In the genomic region with DNA sequence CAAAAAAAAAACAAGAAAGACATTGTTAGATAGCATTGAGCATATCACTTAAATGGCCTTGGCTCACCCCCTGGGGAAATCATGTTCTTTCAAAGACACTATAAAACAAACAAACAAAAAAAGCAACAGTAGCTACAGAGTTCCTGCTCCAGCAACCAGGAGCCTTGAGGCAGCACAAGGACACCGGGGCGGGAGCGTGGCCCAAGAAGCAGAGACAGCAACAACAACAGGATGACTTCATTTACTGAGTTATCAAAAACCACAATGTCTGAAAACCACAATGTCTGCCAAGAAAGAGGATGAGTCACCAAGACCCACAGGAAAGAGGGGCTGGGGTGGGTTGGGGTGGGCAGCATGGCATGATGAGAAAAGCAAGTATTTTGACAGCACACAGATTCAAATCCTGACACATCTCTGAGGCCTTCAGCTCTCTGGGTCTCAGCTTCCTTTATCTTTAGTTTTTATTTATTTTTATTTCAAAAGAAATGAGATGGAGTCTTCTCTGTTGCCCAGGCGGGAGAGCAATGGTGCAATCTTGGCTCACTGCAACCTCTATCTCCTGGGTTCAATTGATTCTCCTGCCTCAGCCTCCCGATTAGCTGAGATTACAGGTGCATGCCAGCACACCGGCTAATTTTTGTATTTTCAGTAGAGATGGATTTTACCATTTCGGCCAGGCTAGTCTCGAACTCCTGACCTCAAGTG, we compare ENCODE assay signal across 9 cellular contexts. TPM values are rescaled to one million over a fixed set of nuclear protein-coding genes. Genes with fewer than 3 reads are reported as not detected.
DNase-seq lines count a peak whose midpoint lies in the region; ATAC-seq and TF ChIP-seq lines count a peak whose summit lies in the region.
"Had no signal": no experiment of that assay in that cellular context is flagged by ENCODE, and none has a peak within 500 bp of the region (broad histone marks: within the 10 kb centered on the region; RNA-seq: fewer than 3 reads in every experiment).

No MANE protein-coding gene starts in this region.

- peak overlapping the region; percentile 5 to 85; a peak in 3 of 4 replicates for H3K27ac ChIP-seq in SK-N-SH (ENCODE audit: low read depth in 2 of 2, low read length in 1 of 2)
- H3K27ac ChIP-seq: parathyroid adenoma had no signal

- CTCF ChIA-PET in SK-N-SH (lab: Yijun Ruan, JAX), result no interaction called here
- CTCF ChIA-PET in activated naive CD4-positive, alpha-beta T cell treated with anti-CD3 and anti-CD28 coated beads, Interleukin-2, amount 10 ng/mL, durations not matched to agents 7 days and 5 days (lab: Charles Lee), result interaction anchor here (1.2 to 7.2 kb wide), 3 partner anchors 16 to 94 kb away, joined by 3 to 57 read pairs (median 29); a partner anchor contains a TSS

- H3K4me1 Mint-ChIP-seq in activated naive CD4-positive, alpha-beta T cell treated with anti-CD3 and anti-CD28 coated beads, Interleukin-2, amount 10 ng/mL, durations not matched to agents 7 days and 5 days, result peaks cover 66% of the 10 kb centered on the region
- H3K4me1 Mint-ChIP-seq in stimulated activated naive CD8-positive, alpha-beta T cell treated with anti-CD3 and anti-CD28 coated beads, Interleukin-15, Interleukin-2, amounts not matched to agents 100 ng/mL and 50 ng/mL, for 24 hours (ENCODE audit: low read depth), result peaks cover 29% of the 10 kb centered on the region

- in situ Hi-C loops in GM13976 (cut with MboI; ENCODE audit: low sequenced_read_pairs, unreplicated experiment), result no loop called here

- H3K4me2 ChIP-seq in SK-N-SH, result peak overlapping the region; percentile 66

- POLR2A ChIA-PET in SK-N-SH (lab: Yijun Ruan, JAX), result no interaction called here

- ATAC-seq in GM21447 (IDR thresholded peaks at IDR 0.05; ENCODE audit: unreplicated experiment) (no peak), GM21737 (IDR thresholded peaks at IDR 0.05; ENCODE audit: unreplicated experiment) (no peak)

- DNase-seq in GM13976 (ENCODE audit: low spot score), result peak; percentile 53
- DNase-seq in SK-N-SH, result no peak
- peak; percentile 78 for DNase-seq in activated naive CD4-positive, alpha-beta T cell treated with anti-CD3 and anti-CD28 coated beads, Interleukin-2, amount 10 ng/mL, durations not matched to agents 7 days and 5 days
- DNase-seq in kidney epithelial cell (ENCODE audit: low read depth), result peak; percentile 91
- no peak for DNase-seq in NCI-H2171 (lab: John Stamatoyannopoulos, UW)

- H3K36me3 Mint-ChIP-seq in activated naive CD4-positive, alpha-beta T cell treated with anti-CD3 and anti-CD28 coated beads, Interleukin-2, amount 10 ng/mL, durations not matched to agents 7 days and 5 days, result peaks cover 3% of the 10 kb centered on the region
- no peaks in the 10 kb centered on the region for H3K36me3 Mint-ChIP-seq in stimulated activated naive CD8-positive, alpha-beta T cell treated with anti-CD3 and anti-CD28 coated beads, Interleukin-15, Interleukin-2, amounts not matched to agents 100 ng/mL and 50 ng/mL, for 24 hours (ENCODE audit: low read depth)

- peak; percentile 50 to 92 for TF ChIP-seq EP300 in SK-N-SH (IDR thresholded peaks at IDR 0.05; ENCODE audit: borderline replicate concordance in 1 of 2, low read depth in 1 of 2, low read length in 1 of 2)

- 51% methylated on average over 8 of the region's 8 CpGs for whole genome bisulfite sequencing in SK-N-SH (ENCODE audit: low lambda C conversion rate)

- no peak for TF ChIP-seq RAD21 in SK-N-SH (IDR thresholded peaks at IDR 0.05; ENCODE audit: low read length)

- H3K27ac Mint-ChIP-seq in activated naive CD4-positive, alpha-beta T cell treated with anti-CD3 and anti-CD28 coated beads, Interleukin-2, amount 10 ng/mL, durations not matched to agents 7 days and 5 days, result peak overlapping the region; percentile 99
- H3K27ac Mint-ChIP-seq in stimulated activated naive CD8-positive, alpha-beta T cell treated with anti-CD3 and anti-CD28 coated beads, Interleukin-15, Interleukin-2, amounts not matched to agents 100 ng/mL and 50 ng/mL, for 24 hours, result peak overlapping the region; percentile 89

- H3K9me3 Mint-ChIP-seq in activated naive CD4-positive, alpha-beta T cell treated with anti-CD3 and anti-CD28 coated beads, Interleukin-2, amount 10 ng/mL, durations not matched to agents 7 days and 5 days, result peaks cover 2% of the 10 kb centered on the region
- H3K9me3 Mint-ChIP-seq in stimulated activated naive CD8-positive, alpha-beta T cell treated with anti-CD3 and anti-CD28 coated beads, Interleukin-15, Interleukin-2, amounts not matched to agents 100 ng/mL and 50 ng/mL, for 24 hours, result no peaks in the 10 kb centered on the region

- H2AFZ ChIP-seq in SK-N-SH (ENCODE audit: low read depth), result no peak overlapping the region
- H2AFZ ChIP-seq: parathyroid adenoma had no signal

- no peaks in the 10 kb centered on the region for H3K9me3 ChIP-seq in SK-N-SH

- H3K79me2 ChIP-seq in SK-N-SH (ENCODE audit: insufficient read depth), result no peaks in the 10 kb centered on the region
- H3K79me2 ChIP-seq: parathyroid adenoma had no signal

- H4K20me1 ChIP-seq in SK-N-SH (ENCODE audit: insufficient read depth), result no peaks in the 10 kb centered on the region

- H3K9me2 ChIP-seq in SK-N-SH, result no peaks in the 10 kb centered on the region

- H3K27me3 ChIP-seq in SK-N-SH (ENCODE audit: insufficient read depth), result no peaks in the 10 kb centered on the region
- no peaks in the 10 kb centered on the region for H3K27me3 ChIP-seq in kidney epithelial cell (ENCODE audit: control insufficient read depth, insufficient read depth, low read length)

- H3K9ac ChIP-seq in SK-N-SH, result peak overlapping the region; percentile 52; the same call in 1 of the 2 replicates
- H3K9ac ChIP-seq: parathyroid adenoma had no signal

- no peak overlapping the region for H3K4me3 ChIP-seq in SK-N-SH (ENCODE audit: low read depth in 2 of 2, low read length in 1 of 2)
- no peak overlapping the region for H3K4me3 ChIP-seq in kidney epithelial cell (ENCODE audit: low read depth, low read length)

- peak overlapping the region; percentile 45 for H3K4me3 Mint-ChIP-seq in activated naive CD4-positive, alpha-beta T cell treated with anti-CD3 and anti-CD28 coated beads, Interleukin-2, amount 10 ng/mL, durations not matched to agents 7 days and 5 days
- peak overlapping the region; percentile 59 for H3K4me3 Mint-ChIP-seq in stimulated activated naive CD8-positive, alpha-beta T cell treated with anti-CD3 and anti-CD28 coated beads, Interleukin-15, Interleukin-2, amounts not matched to agents 100 ng/mL and 50 ng/mL, for 24 hours

- TF ChIP-seq CTCF in GM13976 (IDR thresholded peaks at IDR 0.05; ENCODE audit: borderline replicate concordance, control extremely low read depth, extremely low read depth, insufficient read depth, missing control alignments) (no peak), SK-N-SH (IDR thresholded peaks at IDR 0.05) (no peak), kidney epithelial cell (IDR thresholded peaks at IDR 0.05; ENCODE audit: insufficient read depth, low read length, poor library complexity, severe bottlenecking) (no peak)

- H3K36me3 ChIP-seq in SK-N-SH (replicated peaks in 1 of 2; ENCODE audit: control insufficient read depth in 1 of 2, insufficient read depth in 2 of 2, low read length in 1 of 2), result no peaks in the 10 kb centered on the region
- H3K36me3 ChIP-seq in kidney epithelial cell (ENCODE audit: control insufficient read depth, insufficient read depth, low read length), result no peaks in the 10 kb centered on the region

- H3F3A ChIP-seq in SK-N-SH (replicated peaks; ENCODE audit: insufficient read depth), result peaks cover 24% of the 10 kb centered on the region

- peaks cover 9% of the 10 kb centered on the region in 2 experiments; a peak in 3 of 4 replicates for H3K4me1 ChIP-seq in SK-N-SH (ENCODE audit: control insufficient read depth in 1 of 2, insufficient read depth in 2 of 2, low read depth in 1 of 2, low read length in 1 of 2)
- H3K4me1 ChIP-seq: parathyroid adenoma had no signal

- H3K27me3 Mint-ChIP-seq in activated naive CD4-positive, alpha-beta T cell treated with anti-CD3 and anti-CD28 coated beads, Interleukin-2, amount 10 ng/mL, durations not matched to agents 7 days and 5 days, result no peaks in the 10 kb centered on the region
- no peaks in the 10 kb centered on the region for H3K27me3 Mint-ChIP-seq in stimulated activated naive CD8-positive, alpha-beta T cell treated with anti-CD3 and anti-CD28 coated beads, Interleukin-15, Interleukin-2, amounts not matched to agents 100 ng/mL and 50 ng/mL, for 24 hours

TF ChIP-seq in SK-N-SH, 30 proteins besides CTCF, POLR2A, EP300 and RAD21 (continues in another document):
- TF ChIP-seq TEAD4 (IDR thresholded peaks at IDR 0.05; ENCODE audit: borderline replicate concordance, insufficient read depth), result peak; percentile 66; the same call in 1 of the 2 replicates
- TF ChIP-seq SIN3A (IDR thresholded peaks at IDR 0.05; ENCODE audit: borderline replicate concordance, low read depth, low read length), result peak; percentile 92
- TF ChIP-seq RFX5 (IDR thresholded peaks at IDR 0.05; ENCODE audit: low read length), result no peak
- TF ChIP-seq, protein P1, sequence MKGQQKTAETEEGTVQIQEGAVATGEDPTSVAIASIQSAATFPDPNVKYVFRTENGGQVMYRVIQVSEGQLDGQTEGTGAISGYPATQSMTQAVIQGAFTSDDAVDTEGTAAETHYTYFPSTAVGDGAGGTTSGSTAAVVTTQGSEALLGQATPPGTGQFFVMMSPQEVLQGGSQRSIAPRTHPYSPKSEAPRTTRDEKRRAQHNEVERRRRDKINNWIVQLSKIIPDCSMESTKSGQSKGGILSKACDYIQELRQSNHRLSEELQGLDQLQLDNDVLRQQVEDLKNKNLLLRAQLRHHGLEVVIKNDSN (IDR thresholded peaks at IDR 0.05; ENCODE audit: borderline replicate concordance, low read depth), result no peak
- peak; percentile 93 for TF ChIP-seq TCF12 (IDR thresholded peaks at IDR 0.05)
- TF ChIP-seq NFIC (IDR thresholded peaks at IDR 0.05; ENCODE audit: borderline replicate concordance), result peak; percentile 98
- TF ChIP-seq ELF1 (IDR thresholded peaks at IDR 0.05), result no peak
- 0 out of 2 replicates have a peak, but pooled peaks have one; percentile 13 for TF ChIP-seq GABPA (IDR thresholded peaks at IDR 0.05; ENCODE audit: low read depth)
- no peak for TF ChIP-seq RCOR1 (IDR thresholded peaks at IDR 0.05; ENCODE audit: low read length)

RNA-seq across cellular contexts. Expression of a gene that starts 19.3 kb away (rescaled TPM):
- polyA plus RNA-seq in SK-N-SH (2012; rRNA removed), result 96.1 and 144 TPM in 2 replicates
- 88.6 and 104 TPM in 2 replicates for polyA plus RNA-seq in SK-N-SH (2012; cell fraction: cytosol; rRNA removed)
- 164 and 210 TPM in 2 replicates for polyA plus RNA-seq in SK-N-SH (2012; cell fraction: nucleus; rRNA removed)
- 38.8 and 47.2 TPM in 2 replicates for total RNA-seq in kidney epithelial cell

Comparison
In these comparisons a context has a peak if more than half of its experiments do, and no peak if none do; other contexts are left out.
1. DNase-seq: peak in GM13976 (single experiment), activated naive CD4-positive, alpha-beta T cell treated with anti-CD3 and anti-CD28 coated beads, Interleukin-2, amount 10 ng/mL, durations not matched to agents 7 days and 5 days (single experiment) and kidney epithelial cell (single experiment); none in SK-N-SH (single experiment) and NCI-H2171 (single experiment).